8 cellular contexts compared by ENCODE assay signal in genomic region chr21:39350094-39351006, GRCh38. TPM values are rescaled to one million over a fixed set of nuclear protein-coding genes. Genes with fewer than 3 reads are reported as not detected.
DNase-seq lines count a peak whose midpoint lies in the region; ATAC-seq, FAIRE-seq and TF ChIP-seq lines count a peak whose summit lies in the region.

No MANE protein-coding gene starts in this region.

- H3K4me3 ChIP-seq in DOHH2 (ENCODE audit: low read length) (peak overlapping the region; percentile 84), Panc1 (ENCODE audit: low read depth in 2 of 2, low read length in 2 of 2) (peak overlapping the region; percentile 53 to 79), endothelial cell of umbilical vein (replicated peaks in 1 of 3; ENCODE audit: insufficient read depth in 1 of 3, low read depth in 1 of 3, low read length in 3 of 3) (peak overlapping the region; percentile 2 to 59 (median 56))

- TF ChIP-seq POLR2A in endothelial cell of umbilical vein (IDR thresholded peaks at IDR 0.05; ENCODE audit: low read depth, low read length), result no peak

- H3K36me3 Mint-ChIP-seq in osteocyte (ENCODE audit: unreplicated experiment), result peaks cover 21% of the 10 kb centered on the region

- H3K4me1 ChIP-seq in DOHH2 (ENCODE audit: control insufficient read depth, low read length) (peaks cover 29% of the 10 kb centered on the region), Panc1 (ENCODE audit: control insufficient read depth, insufficient read depth, low read length) (peaks cover 9% of the 10 kb centered on the region), endothelial cell of umbilical vein (ENCODE audit: control insufficient read depth, extremely low read depth, insufficient read depth, low read length) (peaks cover 29% of the 10 kb centered on the region)

- peaks cover 13% of the 10 kb centered on the region for H4K20me1 ChIP-seq in DOHH2 (ENCODE audit: control insufficient read depth, insufficient read depth, low read depth, low read length)
- peaks cover 7% of the 10 kb centered on the region for H4K20me1 ChIP-seq in endothelial cell of umbilical vein (replicated peaks; ENCODE audit: control insufficient read depth, extremely low read depth, insufficient read depth, low read length)

- peak; percentile 4 for TF ChIP-seq CTCF in DOHH2 (IDR thresholded peaks at IDR 0.05; ENCODE audit: low read depth, low read length, poor library complexity, severe bottlenecking)
- TF ChIP-seq CTCF in Panc1 (IDR thresholded peaks at IDR 0.05), result no peak
- no peak for TF ChIP-seq CTCF in endothelial cell of umbilical vein (IDR thresholded peaks at IDR 0.05; ENCODE audit: extremely low read depth in 1 of 2, insufficient read depth in 1 of 2, low read depth in 1 of 2, low read length in 2 of 2)
- no peak for TF ChIP-seq CTCF in osteocyte (IDR thresholded peaks at IDR 0.05)

- H3K36me3 ChIP-seq in DOHH2 (ENCODE audit: control insufficient read depth, low read length) (peaks cover 38% of the 10 kb centered on the region), Panc1 (ENCODE audit: control insufficient read depth, insufficient read depth, low read length) (peaks cover 25% of the 10 kb centered on the region), endothelial cell of umbilical vein (ENCODE audit: control insufficient read depth in 2 of 2, extremely low read depth in 1 of 2, insufficient read depth in 2 of 2, low read length in 2 of 2) (peaks cover 0 to 9% of the 10 kb centered on the region in 2 experiments)

- H3K9me3 Mint-ChIP-seq in osteocyte (ENCODE audit: unreplicated experiment), result no peaks in the 10 kb centered on the region

- CTCF ChIA-PET in Panc1 (lab: Charles Lee) (no interaction called here), endothelial cell of umbilical vein (lab: Charles Lee) (interaction anchor here (1.0 to 2.7 kb wide), 3 partner anchors 30 to 37 kb away, joined by 3 to 26 read pairs (median 4); a partner anchor contains a TSS)

- BruUV-seq in Panc1 (replicated peaks; lab: Mats Ljungman, UMichigan), result no TSS peak
- BruUV-seq in endothelial cell of umbilical vein (replicated peaks; lab: Mats Ljungman, UMichigan), result TSS peak; percentile 79

- H3K27ac ChIP-seq in DOHH2 (ENCODE audit: low read depth, low read length) (peak overlapping the region; percentile 88), Panc1 (ENCODE audit: low read length) (peak overlapping the region; percentile 82), endothelial cell of umbilical vein (ENCODE audit: insufficient read depth, low read depth, low read length) (peak overlapping the region; percentile 88)

- peak overlapping the region; percentile 78 for H3K9ac ChIP-seq in endothelial cell of umbilical vein (replicated peaks; ENCODE audit: extremely low read depth, insufficient read depth, low read length)

- H3K4me2 ChIP-seq in DOHH2 (ENCODE audit: low read length), result peak overlapping the region; percentile 92
- H3K4me2 ChIP-seq in endothelial cell of umbilical vein (ENCODE audit: insufficient read depth, low read length), result peak overlapping the region; percentile 70

- intact Hi-C loops in Panc1 (cut with micrococcal nuclease; ENCODE audit: unreplicated experiment), result no loop called here
- intact Hi-C loops in endothelial cell of umbilical vein (cut with micrococcal nuclease), result no loop called here

- no peak for ATAC-seq in Panc1
- ATAC-seq in HG02884 (IDR thresholded peaks at IDR 0.05; ENCODE audit: unreplicated experiment), result no peak
- no peak for ATAC-seq in GM18868 (IDR thresholded peaks at IDR 0.05; ENCODE audit: unreplicated experiment)

- H3K9me3 ChIP-seq in DOHH2 (ENCODE audit: control insufficient read depth, insufficient read depth, low read length), result no peaks in the 10 kb centered on the region
- no peaks in the 10 kb centered on the region for H3K9me3 ChIP-seq in Panc1 (ENCODE audit: control insufficient read depth, insufficient read depth, low read depth, low read length)
- H3K9me3 ChIP-seq in endothelial cell of umbilical vein (replicated peaks; ENCODE audit: control insufficient read depth, insufficient read depth, low read length), result no peaks in the 10 kb centered on the region

- FAIRE-seq in endothelial cell of umbilical vein (lab: Jason Lieb, UNC) (no peak), RCC 7860 (lab: Jason Lieb, UNC) (no peak)

- peaks cover 48% of the 10 kb centered on the region for H3K79me2 ChIP-seq in DOHH2 (ENCODE audit: control insufficient read depth, low read length)
- H3K79me2 ChIP-seq in endothelial cell of umbilical vein (ENCODE audit: control insufficient read depth, insufficient read depth, low read length), result peaks cover 31% of the 10 kb centered on the region

- peaks cover 10% of the 10 kb centered on the region for H3K27me3 Mint-ChIP-seq in osteocyte (ENCODE audit: unreplicated experiment)

- POLR2A ChIA-PET in Panc1 (lab: Charles Lee) (interaction anchor here (1.0 kb wide), 1 partner anchor 30 kb away, joined by 3 read pairs; a partner anchor contains a TSS), endothelial cell of umbilical vein (lab: Charles Lee) (no interaction called here)

- peaks cover 37% of the 10 kb centered on the region for H3F3A ChIP-seq in DOHH2 (ENCODE audit: control insufficient read depth, insufficient read depth)

- in situ Hi-C loops in Panc1 (cut with HindIII; ENCODE audit: low pct_unique_long_range_greater_than_20kb, low sequenced_read_pairs), result no loop called here

- no peak for DNase-seq in Panc1 (ENCODE audit: low read depth, low spot score)
- DNase-seq in endothelial cell of umbilical vein (ENCODE audit: low read depth, low spot score), result no peak
- no peak for DNase-seq in osteocyte (ENCODE audit: extremely low spot score, unreplicated experiment)
- no peak for DNase-seq in EL
- DNase-seq in RCC 7860 (ENCODE audit: low spot score), result no peak

- no peaks in the 10 kb centered on the region for H3K9me1 ChIP-seq in endothelial cell of umbilical vein (replicated peaks; ENCODE audit: control insufficient read depth, extremely low read depth, insufficient read depth, low read length)

- H2AFZ ChIP-seq in endothelial cell of umbilical vein (ENCODE audit: low read depth, low read length), result peak overlapping the region; percentile 53

- H3K27me3 ChIP-seq in DOHH2 (ENCODE audit: control insufficient read depth, low read length) (no peaks in the 10 kb centered on the region), Panc1 (ENCODE audit: control insufficient read depth, insufficient read depth, low read length) (no peaks in the 10 kb centered on the region), endothelial cell of umbilical vein (ENCODE audit: control insufficient read depth in 2 of 2, insufficient read depth in 2 of 2, low read length in 2 of 2) (peaks cover 0 to 3% of the 10 kb centered on the region in 2 experiments)

- peak overlapping the region; percentile 94 for H3K27ac Mint-ChIP-seq in osteocyte (ENCODE audit: unreplicated experiment)

- peaks cover 28% of the 10 kb centered on the region for H3K4me1 Mint-ChIP-seq in osteocyte (ENCODE audit: unreplicated experiment)

- dilution Hi-C loops in endothelial cell of umbilical vein (cut with MboI; ENCODE audit: extremely low pct_ligation_motif_present, low sequenced_read_pairs), result no loop called here

- peak overlapping the region; percentile 87 for H3K4me3 Mint-ChIP-seq in osteocyte (ENCODE audit: unreplicated experiment)

- no peaks in the 10 kb centered on the region for H3K9me2 ChIP-seq in DOHH2 (replicated peaks; ENCODE audit: control insufficient read depth, low read length)

TF ChIP-seq in endothelial cell of umbilical vein, 7 proteins besides CTCF, POLR2A, EP300 and RAD21:
- TF ChIP-seq GATA2 (IDR thresholded peaks at IDR 0.05; ENCODE audit: insufficient read depth, insufficient read length, low read depth, low read length), result no peak
- TF ChIP-seq POLR2AphosphoS5 (IDR thresholded peaks at IDR 0.05; ENCODE audit: insufficient read depth, low read depth, low read length), result no peak
- no peak for TF ChIP-seq MYC (IDR thresholded peaks at IDR 0.05; ENCODE audit: low read depth, low read length)
- TF ChIP-seq FOS (IDR thresholded peaks at IDR 0.05; ENCODE audit: borderline replicate concordance, insufficient read depth, low read length), result no peak
- no peak for TF ChIP-seq JUN (IDR thresholded peaks at IDR 0.05; ENCODE audit: borderline replicate concordance, insufficient read depth, insufficient read length, low read depth)
- no peak for TF ChIP-seq MAX (IDR thresholded peaks at IDR 0.05; ENCODE audit: insufficient read depth, insufficient read length)
- TF ChIP-seq EZH2 (IDR thresholded peaks at IDR 0.05; ENCODE audit: borderline replicate concordance, low read depth, low read length, severe bottlenecking), result no peak

RNA-seq across cellular contexts. Expression of gene HMGN1, which starts 1.5 kb away (rescaled TPM):
- total RNA-seq in Panc1 (2021; ENCODE audit: unreplicated experiment) (293 TPM), endothelial cell of umbilical vein (360 and 389 TPM in 2 replicates), osteocyte (267 and 289 TPM in 2 replicates)
- 300 TPM for polyA plus RNA-seq in Panc1 (2012; ENCODE audit: insufficient read length)
- 106 and 162 TPM in 2 replicates for polyA plus RNA-seq in endothelial cell of umbilical vein
- polyA plus RNA-seq in endothelial cell of umbilical vein (2011; cell fraction: cytosol; rRNA removed), result 154 and 164 TPM in 2 replicates
- 129 and 212 TPM in 2 replicates for polyA plus RNA-seq in endothelial cell of umbilical vein (2011; cell fraction: nucleus; rRNA removed)
- 355 and 419 TPM in 2 replicates for polyA plus RNA-seq in endothelial cell of umbilical vein (2012)
- 65.5 and 67.3 TPM in 2 replicates for polyA minus RNA-seq in endothelial cell of umbilical vein
- 122 TPM for polyA minus RNA-seq in endothelial cell of umbilical vein (2011; cell fraction: cytosol; rRNA and poly(A)+ RNA removed)
- polyA minus RNA-seq in endothelial cell of umbilical vein (2011; cell fraction: nucleus; rRNA and poly(A)+ RNA removed), result 45.8 and 58.5 TPM in 2 replicates

RNA-seq across cellular contexts. Expression of gene BRWD1, which starts 36.9 kb away (rescaled TPM):
- total RNA-seq in Panc1 (2021; ENCODE audit: unreplicated experiment) (26.2 TPM), endothelial cell of umbilical vein (28.8 and 33.2 TPM in 2 replicates), osteocyte (40.8 and 41.9 TPM in 2 replicates)
- polyA plus RNA-seq in Panc1 (2012; ENCODE audit: insufficient read length), result 10.0 TPM
- 4.7 and 6.1 TPM in 2 replicates for polyA plus RNA-seq in endothelial cell of umbilical vein
- polyA plus RNA-seq in endothelial cell of umbilical vein (2011; cell fraction: cytosol; rRNA removed), result 3.7 and 4.0 TPM in 2 replicates
- 19.7 and 23.3 TPM in 2 replicates for polyA plus RNA-seq in endothelial cell of umbilical vein (2011; cell fraction: nucleus; rRNA removed)
- 10.2 and 10.7 TPM in 2 replicates for polyA plus RNA-seq in endothelial cell of umbilical vein (2012)
- polyA minus RNA-seq in endothelial cell of umbilical vein, result 47.1 and 51.2 TPM in 2 replicates
- polyA minus RNA-seq in endothelial cell of umbilical vein (2011; cell fraction: cytosol; rRNA and poly(A)+ RNA removed), result 21.4 TPM
- 82.3 and 99.3 TPM in 2 replicates for polyA minus RNA-seq in endothelial cell of umbilical vein (2011; cell fraction: nucleus; rRNA and poly(A)+ RNA removed)
